13 cellular contexts compared by ENCODE assay signal in the genomic region with DNA sequence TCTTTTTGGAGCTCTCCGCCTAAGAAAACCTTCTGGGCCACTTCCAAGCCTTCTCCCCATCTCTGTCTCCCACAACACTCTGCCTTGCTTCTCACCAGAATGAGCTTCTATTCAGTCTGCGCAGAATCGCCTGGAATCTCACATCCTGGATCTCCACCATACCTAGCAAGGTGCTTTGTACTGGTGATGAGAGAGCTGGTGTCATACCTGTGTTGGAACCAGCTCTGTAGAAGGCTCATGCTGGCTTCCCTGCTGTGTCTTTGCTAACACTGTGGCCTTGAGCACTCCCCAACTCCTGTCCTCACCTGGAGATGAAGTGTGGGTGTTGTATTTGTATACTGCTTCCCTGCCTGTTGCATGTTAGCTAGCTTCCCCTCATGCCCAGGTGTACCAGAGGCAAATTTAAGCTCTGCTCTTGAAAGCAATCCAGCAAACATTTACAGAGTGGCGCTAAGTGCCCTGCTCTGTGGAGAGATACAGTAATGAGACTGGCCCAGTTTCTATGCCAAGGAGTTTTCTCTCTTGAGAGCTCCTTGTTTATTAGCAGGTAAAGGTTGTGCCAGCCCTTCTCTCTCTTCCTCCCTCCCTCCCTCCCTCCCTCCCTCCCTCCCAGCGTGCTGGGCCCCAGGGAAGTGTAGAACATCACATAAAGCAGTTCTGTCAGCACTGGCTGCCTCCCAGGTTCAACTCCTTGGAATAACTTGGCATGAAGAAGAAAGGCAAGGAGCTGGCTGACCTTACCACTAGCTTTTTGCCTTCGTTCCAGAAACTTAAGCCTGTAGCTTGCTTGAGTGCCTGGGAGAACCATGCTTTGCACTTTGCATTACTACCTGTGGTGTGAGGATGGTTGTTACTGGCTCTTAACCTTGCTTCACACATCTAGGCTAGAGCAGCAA. TPM values are rescaled to one million over a fixed set of nuclear protein-coding genes. Genes with fewer than 3 reads are reported as not detected.
DNase-seq lines count a peak whose midpoint lies in the region; ATAC-seq and TF ChIP-seq lines count a peak whose summit lies in the region.
"Had no signal": no experiment of that assay in that cellular context is flagged by ENCODE, and none has a peak within 500 bp of the region (broad histone marks: within the 10 kb centered on the region; RNA-seq: fewer than 3 reads in every experiment).

No MANE protein-coding gene starts in this region.

- DNase-seq in LNCaP clone FGC (ENCODE audit: low read depth) (peak; percentile 98), NCI-H69 (lab: John Stamatoyannopoulos, UW) (peak; percentile 33), fibroblast of the aortic adventitia (ENCODE audit: low read depth) (peak; percentile 78), stomach (peak; percentile 92), HT-29 (ENCODE audit: low spot score) (no peak)
- DNase-seq in activated T-cell treated with anti-CD3 and anti-CD28 coated beads, Interleukin-2, amount 50 U/mL, for 1 hour: no peak
- DNase-seq: erythroblast; left ventricle myocardium inferior; NCI-H2171; stimulated activated naive CD4-positive, alpha-beta T cell; SW 1271 had no signal

- no peaks in the 10 kb centered on the region for H3K27me3 ChIP-seq in stomach

- H3K9me3 ChIP-seq in stomach: no peaks in the 10 kb centered on the region
- H3K9me3 ChIP-seq: left ventricle myocardium inferior had no signal

- no peak for TF ChIP-seq CTCF in LNCaP clone FGC (IDR thresholded peaks at IDR 0.05; ENCODE audit: control insufficient read depth, extremely low read depth, insufficient read depth)
- no peak for TF ChIP-seq CTCF in fibroblast of the aortic adventitia (IDR thresholded peaks at IDR 0.05; ENCODE audit: insufficient read depth, low read length)
- TF ChIP-seq CTCF in stomach (IDR thresholded peaks at IDR 0.05): no peak

- intact Hi-C loops in stomach (cut with DNase I; ENCODE audit: low total_unique reads): no loop called here

- no peak for TF ChIP-seq POLR2A in stomach (IDR thresholded peaks at IDR 0.05)

- H3K4me3 ChIP-seq in LNCaP clone FGC (ENCODE audit: low read depth, low read length) (no peak overlapping the region), fibroblast of the aortic adventitia (ENCODE audit: low read depth, low read length) (no peak overlapping the region), stomach (no peak overlapping the region)
- H3K4me3 ChIP-seq: left ventricle myocardium inferior had no signal

- H3K27ac ChIP-seq in stomach: peak overlapping the region; percentile 39 to 73 (median 51)
- H3K27ac ChIP-seq: left ventricle myocardium inferior had no signal

- TF ChIP-seq EP300 in stomach (IDR thresholded peaks at IDR 0.05): no peak

- no peaks in the 10 kb centered on the region for H3K36me3 ChIP-seq in stomach
- H3K36me3 ChIP-seq: left ventricle myocardium inferior had no signal

- WGBS in stomach, 5 donors: 29 to 46% (median 39%) methylated on average over 5 to 6 of the region's 6 CpGs

- ATAC-seq in GM21723 (IDR thresholded peaks at IDR 0.05; ENCODE audit: unreplicated experiment): no peak

- H3K4me1 ChIP-seq in stomach: peaks cover 16 to 23% (median 22%) of the 10 kb centered on the region in 4 donors
- H3K4me1 ChIP-seq: left ventricle myocardium inferior had no signal

RNA-seq across cellular contexts. Expression of a gene that starts 54.9 kb away (rescaled TPM):
- total RNA-seq in fibroblast of the aortic adventitia (ENCODE audit: low replicate concordance): not detected in 2 replicates
- total RNA-seq in stomach: 1 to 10 TPM in 1 of 5 donors, under 1 TPM in 1, not detected in 3; under 0.01 to 2.8 TPM
- polyA plus RNA-seq in stomach: under 1 TPM; 0.05 to 0.15 (median 0.12) TPM
- total RNA-seq in HT-29 (2014; rRNA removed; shearing (Covaris generic)): not detected in 2 replicates
- total RNA-seq: aorta, left ventricle myocardium inferior had no signal
- polyA plus RNA-seq: aorta had no signal

Comparison
In these comparisons a context has a peak if more than half of its experiments do, and no peak if none do; other contexts are left out.
1. DNase-seq: peak in LNCaP clone FGC (single experiment), NCI-H69 (single experiment), fibroblast of the aortic adventitia (single experiment) and stomach (single experiment); none in activated T-cell treated with anti-CD3 and anti-CD28 coated beads, Interleukin-2, amount 50 U/mL, for 1 hour (single experiment) and HT-29 (single experiment).